8 cellular contexts compared by ENCODE assay signal in genomic region chr10:100186253-100186780, GRCh38. TPM values are rescaled to one million over a fixed set of nuclear protein-coding genes. Genes with fewer than 3 reads are reported as not detected.
DNase-seq lines count a peak whose midpoint lies in the region; ATAC-seq and TF ChIP-seq lines count a peak whose summit lies in the region.

No MANE protein-coding gene starts in this region.

- H3K4me1 ChIP-seq in sigmoid colon: peaks cover 0 to 26% (median 23%) of the 10 kb centered on the region in 4 donors

- peak overlapping the region; percentile 81 to 87 (median 82) for H3K27ac ChIP-seq in sigmoid colon

- H3K4me3 ChIP-seq in H7 (ENCODE audit: insufficient read depth, low read depth, low read length) (peak overlapping the region; percentile 66), sigmoid colon (peak overlapping the region; percentile 72 to 90 (median 85))

- TF ChIP-seq CTCF in sigmoid colon (IDR thresholded peaks at IDR 0.05): no peak

- intact Hi-C loops in left ventricle myocardium superior (cut with micrococcal nuclease): no loop called here
- intact Hi-C loops in sigmoid colon (cut with DNase I): loop anchor here (2.0 to 10.0 kb wide), 3 partner anchors 40 to 342 kb away; partner anchors contain the start of gene CWF19L1

- H3K27me3 ChIP-seq in H7 (ENCODE audit: control insufficient read depth, insufficient read depth, low read length) (no peaks in the 10 kb centered on the region), sigmoid colon (no peaks in the 10 kb centered on the region)

- TF ChIP-seq POLR2A in sigmoid colon (IDR thresholded peaks at IDR 0.05): no peak

- ATAC-seq in left ventricle myocardium superior: peak; percentile 60

- H3K36me3 ChIP-seq in H7 (replicated peaks; ENCODE audit: control insufficient read depth, insufficient read depth, low read length) (peaks cover 2% of the 10 kb centered on the region), sigmoid colon (peaks cover 0 to 43% (median 14%) of the 10 kb centered on the region in 4 donors)

- WGBS in sigmoid colon, 2 donors: 1% methylated on average over 14 of the region's 14 CpGs

- TF ChIP-seq EP300 in sigmoid colon (IDR thresholded peaks at IDR 0.05): no peak

- DNase-seq in activated CD8-positive, alpha-beta memory T cell treated with anti-CD3 and anti-CD28 coated beads, Interleukin-2, amount 50 U/mL, for 48 hours: peak; percentile 55
- no peak for DNase-seq in activated CD8-positive, alpha-beta memory T cell treated with anti-CD3 and anti-CD28 coated beads, Interleukin-2, amount 50 U/mL, for 4 hours
- DNase-seq in H7 (peak; percentile 47), LoVo (ENCODE audit: low spot score) (peak; percentile 44), left ventricle myocardium superior (peak; percentile 42), sigmoid colon (peak; percentile 72), putamen (ENCODE audit: low spot score) (no peak)
- peak; percentile 8 for DNase-seq in activated T-helper 9 cell treated with anti-CD3 and anti-CD28 coated beads, Interleukin-2, amount 50 U/mL, for 16 hours (ENCODE audit: low read depth)

- H3K9me3 ChIP-seq in sigmoid colon: no peaks in the 10 kb centered on the region

RNA-seq across cellular contexts. Expression of gene ERLIN1, which starts 0.5 kb away (rescaled TPM):
- 21.9 and 35.8 TPM in 2 replicates for total RNA-seq in H7 (2014; rRNA removed; shearing (Covaris generic))
- total RNA-seq in left ventricle myocardium superior (7.8 TPM), sigmoid colon (10 to 100 TPM in 2 of 4 donors, 1 to 10 TPM in 2; 7.9 to 11.9 (median 9.7) TPM)
- 10 to 100 TPM in 2 of 3 donors, 1 to 10 TPM in 1; 7.4 to 28.4 (median 11.4) TPM for polyA plus RNA-seq in sigmoid colon

RNA-seq across cellular contexts. Expression of gene CHUK, which starts 43.1 kb away (rescaled TPM):
- 11.8 and 14.8 TPM in 2 replicates for total RNA-seq in H7 (2014; rRNA removed; shearing (Covaris generic))
- total RNA-seq in left ventricle myocardium superior: 10.3 TPM
- total RNA-seq in sigmoid colon: 10 to 100 TPM; 19.4 to 25.7 (median 23.7) TPM
- polyA plus RNA-seq in sigmoid colon: 10 to 100 TPM; 12.3 to 18.6 (median 17.3) TPM

Comparison
In these comparisons a context has a peak if more than half of its experiments do, and no peak if none do; other contexts are left out.
1. DNase-seq: peak in activated CD8-positive, alpha-beta memory T cell treated with anti-CD3 and anti-CD28 coated beads, Interleukin-2, amount 50 U/mL, for 48 hours (single experiment), H7 (single experiment), LoVo (single experiment), activated T-helper 9 cell treated with anti-CD3 and anti-CD28 coated beads, Interleukin-2, amount 50 U/mL, for 16 hours (single experiment), left ventricle myocardium superior (single experiment) and sigmoid colon (single experiment); none in activated CD8-positive, alpha-beta memory T cell treated with anti-CD3 and anti-CD28 coated beads, Interleukin-2, amount 50 U/mL, for 4 hours (single experiment) and putamen (single experiment).